In genomic region chr7:84022686-84023308, GRCh38 we compare ENCODE assay signal across 15 cellular contexts.
A peak's percentile ranks its signal among the peaks of the same experiment; 100 is the strongest.
DNase-seq lines count a peak whose midpoint lies in the region; ATAC-seq, FAIRE-seq and TF ChIP-seq lines count a peak whose summit lies in the region.
"Had no signal": no experiment of that assay in that cellular context is flagged by ENCODE, and none has a peak within 500 bp of the region (broad histone marks: within the 10 kb centered on the region; RNA-seq: fewer than 3 reads in every experiment).

No MANE protein-coding gene starts in this region.

- peaks cover 3% of the 10 kb centered on the region; the same call in 1 of the 2 replicates for H3K4me1 ChIP-seq in GM23338 (ENCODE audit: insufficient read depth)
- peaks cover 20% of the 10 kb centered on the region for H3K4me1 ChIP-seq in astrocyte (ENCODE audit: insufficient read depth, low read length)
- H3K4me1 ChIP-seq: tibial artery had no signal

- ATAC-seq in GM23338: no peak
- ATAC-seq in activated CD4-positive, CD25-positive, alpha-beta regulatory T cell treated with anti-CD3 and anti-CD28 coated beads, Interleukin-2, amount 50 U/mL, for 24 hours: no peak

- H2AFZ ChIP-seq in GM23338: no peak overlapping the region
- no peak overlapping the region for H2AFZ ChIP-seq in astrocyte (ENCODE audit: low read depth, low read length)
- no peak overlapping the region for H2AFZ ChIP-seq in neural cell (ENCODE audit: low read depth, low read length)

- H3K9ac ChIP-seq in astrocyte (ENCODE audit: low read length) (no peak overlapping the region), neural cell (ENCODE audit: low read length) (no peak overlapping the region)

- no peaks in the 10 kb centered on the region for H3K9me3 ChIP-seq in astrocyte (ENCODE audit: insufficient read depth, low read depth, low read length)
- H3K9me3 ChIP-seq in neural cell (ENCODE audit: low read length): no peaks in the 10 kb centered on the region
- H3K9me3 ChIP-seq: neutrophil, tibial artery had no signal

- H3F3A ChIP-seq in GM23338 (replicated peaks; ENCODE audit: low read depth) (no peaks in the 10 kb centered on the region), neural cell (ENCODE audit: insufficient read depth, low read length, poor library complexity, severe bottlenecking) (no peaks in the 10 kb centered on the region)

- H3K27me3 ChIP-seq in GM23338 (ENCODE audit: insufficient read depth) (no peaks in the 10 kb centered on the region), astrocyte (ENCODE audit: insufficient read depth, low read length) (no peaks in the 10 kb centered on the region), neural cell (ENCODE audit: insufficient read depth, low read depth, low read length) (no peaks in the 10 kb centered on the region)
- H3K27me3 ChIP-seq: neutrophil, SJCRH30, tibial artery had no signal

- H3K27ac ChIP-seq in GM23338 (ENCODE audit: low read depth) (0 out of 2 replicates have a peak overlapping the region, but pooled peaks have one; percentile 17), astrocyte (ENCODE audit: low read depth, low read length) (no peak overlapping the region), neural cell (ENCODE audit: low read length) (no peak overlapping the region)
- H3K27ac ChIP-seq: neutrophil, SJCRH30, tibial artery had no signal

- TF ChIP-seq CTCF in GM23338 (conservative IDR thresholded peaks at IDR 0.05; ENCODE audit: low read depth in 2 of 2) (no peak), astrocyte (IDR thresholded peaks at IDR 0.05; ENCODE audit: insufficient read depth, low read depth, low read length) (no peak), neural cell (IDR thresholded peaks at IDR 0.05; ENCODE audit: poor library complexity, severe bottlenecking) (no peak)

- no peaks in the 10 kb centered on the region for H3K27me3 Mint-ChIP-seq in GM23338 (ENCODE audit: insufficient read depth, low read depth, poor library complexity)
- H3K27me3 Mint-ChIP-seq in astrocyte (ENCODE audit: low read depth, unreplicated experiment): no peaks in the 10 kb centered on the region

- no peak for TF ChIP-seq RAD21 in neural cell (conservative IDR thresholded peaks at IDR 0.05)

- no peaks in the 10 kb centered on the region for H3K36me3 ChIP-seq in GM23338 (ENCODE audit: insufficient read depth)
- H3K36me3 ChIP-seq in astrocyte (ENCODE audit: insufficient read depth, low read length): no peaks in the 10 kb centered on the region
- H3K36me3 ChIP-seq in neural cell (ENCODE audit: insufficient read depth, low read length): no peaks in the 10 kb centered on the region
- H3K36me3 ChIP-seq: neutrophil, SJCRH30, tibial artery had no signal

- no peaks in the 10 kb centered on the region for H4K20me1 ChIP-seq in GM23338 (replicated peaks; ENCODE audit: insufficient read depth)
- H4K20me1 ChIP-seq in astrocyte (ENCODE audit: insufficient read depth, low read length): no peaks in the 10 kb centered on the region
- H4K20me1 ChIP-seq in neural cell (ENCODE audit: insufficient read depth): no peaks in the 10 kb centered on the region

- FAIRE-seq in astrocyte (lab: Jason Lieb, UNC) (no peak), GM12891 (lab: Jason Lieb, UNC) (no peak)
- FAIRE-seq: endothelial cell of umbilical vein had no signal

- H3K4me3 Mint-ChIP-seq in GM23338 (no peak overlapping the region), astrocyte (ENCODE audit: unreplicated experiment) (no peak overlapping the region)
- H3K4me3 Mint-ChIP-seq: activated naive CD8-positive, alpha-beta T cell treated with anti-CD3 and anti-CD28 coated beads, Interleukin-2, amount 10 ng/mL, durations not matched to agents 7 days and 5 days had no signal

- no peak for TF ChIP-seq POLR2A in GM12891 (IDR thresholded peaks at IDR 0.05; ENCODE audit: low read depth, low read length)

- H3K9me3 Mint-ChIP-seq in GM23338 (no peaks in the 10 kb centered on the region), astrocyte (ENCODE audit: unreplicated experiment) (no peaks in the 10 kb centered on the region)
- H3K9me3 Mint-ChIP-seq: activated naive CD8-positive, alpha-beta T cell treated with anti-CD3 and anti-CD28 coated beads, Interleukin-2, amount 10 ng/mL, durations not matched to agents 7 days and 5 days had no signal

- H3K4me2 ChIP-seq in GM23338 (no peak overlapping the region), astrocyte (ENCODE audit: low read length) (no peak overlapping the region), neural cell (ENCODE audit: low read length) (no peak overlapping the region)

- H3K9me2 ChIP-seq in GM23338 (ENCODE audit: insufficient read depth) (no peaks in the 10 kb centered on the region), neural cell (ENCODE audit: insufficient read depth, low read length) (no peaks in the 10 kb centered on the region)

- H3K4me1 Mint-ChIP-seq in GM23338: peaks cover 8% of the 10 kb centered on the region; the same call in 2 of the 3 replicates
- H3K4me1 Mint-ChIP-seq in astrocyte (ENCODE audit: low read depth, unreplicated experiment): peaks cover 17% of the 10 kb centered on the region
- H3K4me1 Mint-ChIP-seq: activated naive CD8-positive, alpha-beta T cell treated with anti-CD3 and anti-CD28 coated beads, Interleukin-2, amount 10 ng/mL, durations not matched to agents 7 days and 5 days had no signal

- H3K4me3 ChIP-seq in GM23338 (no peak overlapping the region), astrocyte (ENCODE audit: insufficient read depth, low read depth, low read length) (no peak overlapping the region), neural cell (ENCODE audit: low read length) (no peak overlapping the region)
- H3K4me3 ChIP-seq: SJCRH30, tibial artery had no signal

- peak; percentile 12 for TF ChIP-seq EP300 in neural cell (conservative IDR thresholded peaks at IDR 0.05; ENCODE audit: poor library complexity, severe bottlenecking)

- H3K79me2 ChIP-seq in GM23338 (replicated peaks; ENCODE audit: insufficient read depth): no peaks in the 10 kb centered on the region
- no peaks in the 10 kb centered on the region for H3K79me2 ChIP-seq in astrocyte (ENCODE audit: insufficient read depth, low read length)
- H3K79me2 ChIP-seq in neural cell (replicated peaks; ENCODE audit: insufficient read depth, low read length): no peaks in the 10 kb centered on the region

- H3K27ac Mint-ChIP-seq in GM23338 (peak overlapping the region; percentile 12; the same call in 1 of the 2 replicates), astrocyte (ENCODE audit: unreplicated experiment) (no peak overlapping the region)
- H3K27ac Mint-ChIP-seq: activated naive CD8-positive, alpha-beta T cell treated with anti-CD3 and anti-CD28 coated beads, Interleukin-2, amount 10 ng/mL, durations not matched to agents 7 days and 5 days had no signal

- DNase-seq in GM23338 (ENCODE audit: low spot score): no peak
- peak; percentile 96 for DNase-seq in NCI-H2107 treated with DMSO at 0.1 percent for 48 hours (lab: John Stamatoyannopoulos, UW; ENCODE audit: unreplicated experiment)
- peak; percentile 38 for DNase-seq in astrocyte (ENCODE audit: low read depth)
- no peak for DNase-seq in GM12891 (ENCODE audit: insufficient read length, low spot score)
- no peak for DNase-seq in mucosa of gallbladder (ENCODE audit: low spot score)
- no peak for DNase-seq in pons (ENCODE audit: low spot score)
- DNase-seq: activated naive CD8-positive, alpha-beta T cell treated with anti-CD3 and anti-CD28 coated beads, Interleukin-2, amount 10 ng/mL, durations not matched to agents 7 days and 5 days; Kasumi-1; SJCRH30; stimulated activated CD4-positive, alpha-beta T cell treated with anti-CD3 and anti-CD28 coated beads, Interleukin-4, amount 100 ng/mL, for 4 hours; tibial artery had no signal

- H3K36me3 Mint-ChIP-seq in GM23338 (ENCODE audit: low read depth): peaks cover 14% of the 10 kb centered on the region; the same call in 2 of the 3 replicates
- H3K36me3 Mint-ChIP-seq in astrocyte (ENCODE audit: low read depth, unreplicated experiment): no peaks in the 10 kb centered on the region
- H3K36me3 Mint-ChIP-seq: activated naive CD8-positive, alpha-beta T cell treated with anti-CD3 and anti-CD28 coated beads, Interleukin-2, amount 10 ng/mL, durations not matched to agents 7 days and 5 days had no signal

TF ChIP-seq in GM23338, 12 proteins besides CTCF, POLR2A, EP300 and RAD21:
- TF ChIP-seq EZH2 (IDR thresholded peaks at IDR 0.05; ENCODE audit: low read depth, unreplicated experiment): no peak

TF ChIP-seq in GM12891, 5 proteins besides CTCF, POLR2A, EP300 and RAD21:
- no peak for TF ChIP-seq POU2F2 (IDR thresholded peaks at IDR 0.05; ENCODE audit: low read depth, low read length)
- no peak for TF ChIP-seq POLR2AphosphoS5 (IDR thresholded peaks at IDR 0.05; ENCODE audit: low read depth, low read length)
- TF ChIP-seq SPI1 (IDR thresholded peaks at IDR 0.05; ENCODE audit: low read depth, low read length): no peak
- TF ChIP-seq TAF1 (IDR thresholded peaks at IDR 0.05; ENCODE audit: low read depth, low read length): no peak
- TF ChIP-seq PAX5 (IDR thresholded peaks at IDR 0.05; ENCODE audit: insufficient read depth, low read length, severe bottlenecking): no peak

Comparison
In these comparisons a context has a peak if more than half of its experiments do, and no peak if none do; other contexts are left out.
1. DNase-seq: peak in NCI-H2107 treated with DMSO at 0.1 percent for 48 hours (single experiment) and astrocyte (single experiment); none in GM23338 (single experiment), GM12891 (single experiment), mucosa of gallbladder (single experiment) and pons (single experiment).